21 cellular contexts compared by ENCODE assay signal in genomic region chr4:144371479-144371878, GRCh38.
"Had no signal": no experiment of that assay in that cellular context is flagged by ENCODE, and none has a peak within 500 bp of the region (broad histone marks: within the 10 kb centered on the region; RNA-seq: fewer than 3 reads in every experiment).

No MANE protein-coding gene starts in this region.

- H3K4me3 ChIP-seq: breast epithelium, SJCRH30, SK-N-MC had no signal

- H3K27ac ChIP-seq: breast epithelium, SJCRH30, SK-N-MC had no signal

- H3K36me3 ChIP-seq: breast epithelium, SJCRH30 had no signal

- H3K9me3 ChIP-seq: breast epithelium, SJCRH30 had no signal

- DNase-seq: activated CD4-positive, alpha-beta T cell treated with anti-CD3 and anti-CD28 coated beads, Interleukin-2, amount 10 ng/mL, durations not matched to agents 7 days and 5 days; activated CD4-positive, alpha-beta T cell treated with anti-CD3 and anti-CD28 coated beads, Interleukin-2, amount 50 U/mL, for 48 hours; activated CD8-positive, alpha-beta T cell treated with anti-CD3 and anti-CD28 coated beads, Interleukin-2, amount 10 ng/mL, durations not matched to agents 7 days and 5 days; activated gamma-delta T cell treated with Interleukin-2 at 50 U/mL for 16 hours; activated naive CD4-positive, alpha-beta T cell treated with anti-CD3 and anti-CD28 coated beads for 36 hours; activated T-cell treated with anti-CD3 and anti-CD28 coated beads, Interleukin-2, amount 50 U/mL, for 4 hours; anterior cingulate cortex; Karpas-422; KBM-7; NCI-H1105; NCI-H1417 treated with DMSO at 0.1 percent for 48 hours; NCI-H187 treated with DMSO at 0.1 percent for 48 hours; NCI-H2081; NCI-H345; NCI-H524 treated with DMSO at 0.1 percent for 48 hours; SHP77; SJCRH30 had no signal

- H3K27me3 ChIP-seq: breast epithelium, SJCRH30 had no signal

- H3K4me1 ChIP-seq: breast epithelium had no signal

- ATAC-seq: activated CD8-positive, alpha-beta T cell treated with anti-CD3 and anti-CD28 coated beads, Interleukin-2, amount 10 ng/mL, durations not matched to agents 7 days and 5 days; activated naive CD4-positive, alpha-beta T cell treated with anti-CD3 and anti-CD28 coated beads, Interleukin-2, amount 50 U/mL, for 72 hours; activated T-cell treated with anti-CD3 and anti-CD28 coated beads, Interleukin-2, amount 50 U/mL, for 4 hours; Panc1 had no signal
